In genomic region chr6:166275714-166276166, GRCh38 we compare ENCODE assay signal across 8 cellular contexts. TPM values are rescaled to one million over a fixed set of nuclear protein-coding genes. Genes with fewer than 3 reads are reported as not detected.
DNase-seq lines count a peak whose midpoint lies in the region; ATAC-seq and TF ChIP-seq lines count a peak whose summit lies in the region.

No MANE protein-coding gene starts in this region.

- TF ChIP-seq CTCF in Peyer's patch (IDR thresholded peaks at IDR 0.05) (peak; percentile 88 to 99 (median 96)), testis (IDR thresholded peaks at IDR 0.05) (peak; percentile 57 to 91 (median 74))

- intact Hi-C loops in testis (cut with DNase I; ENCODE audit: low total_unique reads): loop anchor here (10.0 kb wide), 1 partner anchor 119 kb away; no protein-coding TSS in a partner anchor

- no peak overlapping the region for H3K27ac ChIP-seq in Peyer's patch
- H3K27ac ChIP-seq in testis: no peak overlapping the region

- H3K27me3 ChIP-seq in Peyer's patch (no peaks in the 10 kb centered on the region), testis (no peaks in the 10 kb centered on the region)

- WGBS in testis, 2 donors: 2 to 3% methylated on average over 21 of the region's 21 CpGs

- H3K36me3 ChIP-seq in Peyer's patch: no peaks in the 10 kb centered on the region
- no peaks in the 10 kb centered on the region for H3K36me3 ChIP-seq in testis (ENCODE audit: low read depth, missing control alignments)

- H3K9me3 ChIP-seq in Peyer's patch (no peaks in the 10 kb centered on the region), testis (no peaks in the 10 kb centered on the region)

- ATAC-seq in GM19438 (IDR thresholded peaks at IDR 0.05; ENCODE audit: low read depth, unreplicated experiment): peak; percentile 82
- peak; percentile 83 for ATAC-seq in HG03460 (IDR thresholded peaks at IDR 0.05; ENCODE audit: unreplicated experiment)

- H3K4me3 ChIP-seq in Peyer's patch (no peak overlapping the region), testis (no peak overlapping the region)

- no peaks in the 10 kb centered on the region for H3K4me1 ChIP-seq in Peyer's patch
- no peaks in the 10 kb centered on the region for H3K4me1 ChIP-seq in testis

- TF ChIP-seq POLR2A in Peyer's patch (IDR thresholded peaks at IDR 0.05) (no peak), testis (IDR thresholded peaks at IDR 0.05) (no peak)

- peak; percentile 90 for DNase-seq in D341Med (ENCODE audit: low spot score)
- DNase-seq in Peyer's patch: peak; percentile 75 to 88 (median 83)
- peak; percentile 59 for DNase-seq in activated T-helper 1 cell treated with Interleukin-2 at 50 U/mL for 16 hours (ENCODE audit: low read depth)
- DNase-seq in fibroblast of peridontal ligament (ENCODE audit: extremely low read depth): peak; percentile 45
- DNase-seq in nucleus accumbens (lab: John Stamatoyannopoulos, UW): peak in 48 of 56 donors; percentile 29 to 87 (median 65)
- peak; percentile 79 for DNase-seq in testis

RNA-seq across cellular contexts. Expression of gene PRR18, which starts 32.5 kb away (rescaled TPM):
- total RNA-seq in Peyer's patch (not detected), testis (under 1 TPM; 0.39 to 0.62 TPM)
- 0.16 TPM for polyA plus RNA-seq in testis (ENCODE audit: insufficient read depth, low read depth, low replicate concordance)
